ENCODE assay signal across 23 cellular contexts in the genomic region with DNA sequence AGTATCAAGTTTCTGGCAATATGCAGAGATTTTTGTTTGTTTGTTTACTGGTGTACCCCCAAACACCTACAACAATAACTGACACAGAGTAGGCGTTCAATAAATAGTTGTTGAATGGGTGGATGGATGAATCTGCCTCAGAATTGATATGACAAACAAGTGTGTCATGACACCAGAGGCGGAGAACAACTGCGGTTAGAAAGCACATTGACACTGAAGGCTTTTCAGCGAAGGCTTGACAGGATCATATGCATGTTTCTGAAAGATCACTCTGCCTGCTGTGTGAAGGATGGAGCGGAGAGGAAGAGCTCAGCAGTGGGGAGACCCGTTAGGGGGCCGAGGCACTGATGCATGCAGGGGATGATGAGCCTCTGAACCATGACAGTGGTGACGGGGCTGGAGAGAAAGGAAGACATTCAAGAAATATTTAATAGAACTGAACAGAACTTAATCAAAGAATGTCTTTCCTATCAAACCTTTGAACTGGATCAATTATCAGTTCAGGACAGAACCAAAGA.
"Had no signal": no experiment of that assay in that cellular context is flagged by ENCODE, and none has a peak within 500 bp of the region (broad histone marks: within the 10 kb centered on the region; RNA-seq: fewer than 3 reads in every experiment).

No MANE protein-coding gene starts in this region.

- H3K4me3 ChIP-seq: dorsolateral prefrontal cortex, gastrocnemius medialis, heart left ventricle, hepatocyte, left lung, pancreas, right lobe of liver, thoracic aorta, tibial nerve, upper lobe of left lung had no signal

- H3K4me3 Mint-ChIP-seq: naive thymus-derived CD4-positive, alpha-beta T cell; nephron; stimulated activated naive B cell treated with anti-CD40 and anti-IgM and Interleukin-4, amounts not matched to agents 10 μg/mL and 1 μg/mL and 100 μg/mL, for 72 hours; stimulated activated naive CD8-positive, alpha-beta T cell treated with anti-CD3 and anti-CD28 coated beads, Interleukin-15, Interleukin-2, amounts not matched to agents 100 ng/mL and 50 ng/mL, for 24 hours had no signal

- H3K27ac Mint-ChIP-seq: naive thymus-derived CD4-positive, alpha-beta T cell; nephron; stimulated activated naive B cell treated with anti-CD40 and anti-IgM and Interleukin-4, amounts not matched to agents 10 μg/mL and 1 μg/mL and 100 μg/mL, for 72 hours; stimulated activated naive CD8-positive, alpha-beta T cell treated with anti-CD3 and anti-CD28 coated beads, Interleukin-15, Interleukin-2, amounts not matched to agents 100 ng/mL and 50 ng/mL, for 24 hours had no signal

- ATAC-seq: gastrocnemius medialis; heart left ventricle; left lung; naive thymus-derived CD4-positive, alpha-beta T cell; pancreas; right lobe of liver; stimulated activated naive B cell treated with anti-CD40 and anti-IgM and Interleukin-4, amounts not matched to agents 10 μg/mL and 1 μg/mL and 100 μg/mL, for 72 hours had no signal

- H3K27ac ChIP-seq: dorsolateral prefrontal cortex, gastrocnemius medialis, heart left ventricle, hepatocyte, left lung, neutrophil, pancreas, right lobe of liver, thoracic aorta, tibial nerve, upper lobe of left lung had no signal

- DNase-seq: dorsolateral prefrontal cortex; effector CD4-positive, alpha-beta T cell; foreskin fibroblast; gastrocnemius medialis; heart left ventricle; kidney; left lung; mesendoderm; midbrain; naive thymus-derived CD4-positive, alpha-beta T cell; pancreas; right lobe of liver; small intestine; stimulated activated CD4-positive, alpha-beta T cell treated with anti-CD3 and anti-CD28 coated beads, Interleukin-15, amount 100 ng/mL, for 24 hours; stimulated activated CD4-positive, alpha-beta T cell treated with anti-CD3 and anti-CD28 coated beads, Interleukin-2, amount 100 ng/mL, for 48 hours; stimulated activated naive B cell treated with anti-CD40 and anti-IgM and Interleukin-4, amounts not matched to agents 10 μg/mL and 1 μg/mL and 100 μg/mL, for 72 hours; upper lobe of left lung had no signal

- H3K9me3 ChIP-seq: gastrocnemius medialis, heart left ventricle, left lung, neutrophil, pancreas, right lobe of liver, thoracic aorta, tibial nerve, upper lobe of left lung had no signal

- H3K4me1 Mint-ChIP-seq: naive thymus-derived CD4-positive, alpha-beta T cell; nephron; stimulated activated naive B cell treated with anti-CD40 and anti-IgM and Interleukin-4, amounts not matched to agents 10 μg/mL and 1 μg/mL and 100 μg/mL, for 72 hours had no signal

- H3K27me3 ChIP-seq: dorsolateral prefrontal cortex, gastrocnemius medialis, heart left ventricle, hepatocyte, left lung, neutrophil, pancreas, right lobe of liver, tibial nerve, upper lobe of left lung had no signal

- H3K4me1 ChIP-seq: heart left ventricle, left lung, pancreas, right lobe of liver, tibial nerve, upper lobe of left lung had no signal

- H3K36me3 Mint-ChIP-seq: naive thymus-derived CD4-positive, alpha-beta T cell; stimulated activated naive B cell treated with anti-CD40 and anti-IgM and Interleukin-4, amounts not matched to agents 10 μg/mL and 1 μg/mL and 100 μg/mL, for 72 hours had no signal

- H3K9me3 Mint-ChIP-seq: naive thymus-derived CD4-positive, alpha-beta T cell; stimulated activated naive CD8-positive, alpha-beta T cell treated with anti-CD3 and anti-CD28 coated beads, Interleukin-15, Interleukin-2, amounts not matched to agents 100 ng/mL and 50 ng/mL, for 24 hours had no signal

- H3K4me2 ChIP-seq: hepatocyte had no signal

- H3K36me3 ChIP-seq: gastrocnemius medialis, heart left ventricle, left lung, neutrophil, pancreas, right lobe of liver, thoracic aorta, tibial nerve, upper lobe of left lung had no signal
